Comparison of ENCODE assay signal across 18 cellular contexts in the genomic region with DNA sequence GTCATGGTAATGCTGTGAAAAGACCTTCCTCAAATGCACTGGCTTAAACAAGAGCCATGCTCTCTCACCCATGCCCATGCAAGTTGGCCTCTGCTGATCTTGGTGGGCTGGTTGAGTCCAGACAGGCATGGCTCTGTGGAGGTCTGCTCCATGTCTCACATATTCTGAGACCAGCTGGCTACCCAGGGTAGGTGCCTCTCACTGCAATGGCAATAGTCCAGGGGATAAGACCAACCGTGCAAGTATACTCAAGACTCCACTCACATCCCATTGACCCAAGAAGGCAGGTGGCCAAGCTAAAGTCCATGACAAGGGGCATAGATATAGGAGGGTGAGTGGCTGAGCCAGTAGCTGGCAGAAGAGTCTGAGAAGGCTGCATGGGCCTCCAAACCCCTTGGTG. TPM values are rescaled to one million over a fixed set of nuclear protein-coding genes. Genes with fewer than 3 reads are reported as not detected.
DNase-seq lines count a peak whose midpoint lies in the region; ATAC-seq and TF ChIP-seq lines count a peak whose summit lies in the region.
"Had no signal": no experiment of that assay in that cellular context is flagged by ENCODE, and none has a peak within 500 bp of the region (broad histone marks: within the 10 kb centered on the region; RNA-seq: fewer than 3 reads in every experiment).

No MANE protein-coding gene starts in this region.

- H3K4me1 Mint-ChIP-seq in natural killer cell treated with Interleukin-12 subunit alpha and Interleukin-12 subunit beta and Interleukin-15 and Interleukin-18, amount 100 ng/mL, for 72 hours (ENCODE audit: low read depth in 2 of 2), result no peaks in the 10 kb centered on the region
- H3K4me1 Mint-ChIP-seq in osteocyte (ENCODE audit: unreplicated experiment), result no peaks in the 10 kb centered on the region
- no peaks in the 10 kb centered on the region for H3K4me1 Mint-ChIP-seq in stimulated activated effector memory CD8-positive, alpha-beta T cell treated with anti-CD3 and anti-CD28 coated beads, Interleukin-12 subunit alpha, Interleukin-12 subunit beta, amount 100 ng/mL, for 72 hours
- no peaks in the 10 kb centered on the region for H3K4me1 Mint-ChIP-seq in activated T-cell treated with anti-CD3 and anti-CD28 coated beads, Interleukin-2, amount 50 U/mL, for 24 hours (ENCODE audit: low read depth)

- POLR2A ChIA-PET in GM10248 (lab: Yijun Ruan, JAX), result no interaction called here

- peaks cover 65 to 76% of the 10 kb centered on the region in 2 donors for H3K27me3 Mint-ChIP-seq in natural killer cell treated with Interleukin-12 subunit alpha and Interleukin-12 subunit beta and Interleukin-15 and Interleukin-18, amount 100 ng/mL, for 72 hours
- peaks cover 37% of the 10 kb centered on the region for H3K27me3 Mint-ChIP-seq in osteocyte (ENCODE audit: unreplicated experiment)
- H3K27me3 Mint-ChIP-seq in activated T-cell treated with anti-CD3 and anti-CD28 coated beads, Interleukin-2, amount 50 U/mL, for 24 hours, result peaks cover 82% of the 10 kb centered on the region

- peaks cover 17% of the 10 kb centered on the region for H3K36me3 Mint-ChIP-seq in natural killer cell treated with Interleukin-12 subunit alpha and Interleukin-12 subunit beta and Interleukin-15 and Interleukin-18, amount 100 ng/mL, for 72 hours
- H3K36me3 Mint-ChIP-seq in osteocyte (ENCODE audit: unreplicated experiment), result no peaks in the 10 kb centered on the region
- no peaks in the 10 kb centered on the region for H3K36me3 Mint-ChIP-seq in stimulated activated effector memory CD8-positive, alpha-beta T cell treated with anti-CD3 and anti-CD28 coated beads, Interleukin-12 subunit alpha, Interleukin-12 subunit beta, amount 100 ng/mL, for 72 hours
- H3K36me3 Mint-ChIP-seq in activated T-cell treated with anti-CD3 and anti-CD28 coated beads, Interleukin-2, amount 50 U/mL, for 24 hours (ENCODE audit: low read depth), result no peaks in the 10 kb centered on the region
- H3K36me3 Mint-ChIP-seq: CD8-positive, alpha-beta T cell had no signal

- ATAC-seq in natural killer cell treated with Interleukin-12 subunit alpha and Interleukin-12 subunit beta and Interleukin-15 and Interleukin-18, amount 100 ng/mL, for 72 hours, result peak; percentile 6 to 31
- ATAC-seq in stimulated activated effector memory CD8-positive, alpha-beta T cell treated with anti-CD3 and anti-CD28 coated beads, Interleukin-12 subunit alpha, Interleukin-12 subunit beta, amount 100 ng/mL, for 72 hours, result peak; percentile 11
- ATAC-seq in GM21825 (IDR thresholded peaks at IDR 0.05; ENCODE audit: unreplicated experiment) (no peak), HG03565 (IDR thresholded peaks at IDR 0.05; ENCODE audit: unreplicated experiment) (no peak)
- ATAC-seq: A549; CD8-positive, alpha-beta T cell; GM12878 had no signal

- TF ChIP-seq CTCF in GM10248 (IDR thresholded peaks at IDR 0.05; ENCODE audit: control extremely low read depth, extremely low read depth, low read depth, missing control alignments) (no peak), osteocyte (IDR thresholded peaks at IDR 0.05) (no peak)

- H3K4me3 Mint-ChIP-seq in natural killer cell treated with Interleukin-12 subunit alpha and Interleukin-12 subunit beta and Interleukin-15 and Interleukin-18, amount 100 ng/mL, for 72 hours, result no peak overlapping the region
- H3K4me3 Mint-ChIP-seq in osteocyte (ENCODE audit: unreplicated experiment), result no peak overlapping the region
- H3K4me3 Mint-ChIP-seq in stimulated activated effector memory CD8-positive, alpha-beta T cell treated with anti-CD3 and anti-CD28 coated beads, Interleukin-12 subunit alpha, Interleukin-12 subunit beta, amount 100 ng/mL, for 72 hours, result no peak overlapping the region
- H3K4me3 Mint-ChIP-seq in activated T-cell treated with anti-CD3 and anti-CD28 coated beads, Interleukin-2, amount 50 U/mL, for 24 hours, result no peak overlapping the region
- H3K4me3 Mint-ChIP-seq: B cell; CD4-positive, alpha-beta T cell; CD8-positive, alpha-beta T cell had no signal

- DNase-seq in GM10248 (ENCODE audit: extremely low spot score) (peak; percentile 3), osteocyte (ENCODE audit: extremely low spot score, unreplicated experiment) (peak; percentile 75)
- DNase-seq in natural killer cell treated with Interleukin-12 subunit alpha and Interleukin-12 subunit beta and Interleukin-15 and Interleukin-18, amount 100 ng/mL, for 72 hours (ENCODE audit: low spot score), result no peak
- no peak for DNase-seq in stimulated activated effector memory CD8-positive, alpha-beta T cell treated with anti-CD3 and anti-CD28 coated beads, Interleukin-12 subunit alpha, Interleukin-12 subunit beta, amount 100 ng/mL, for 72 hours (ENCODE audit: low spot score in 2 of 2)
- DNase-seq in activated T-cell treated with anti-CD3 and anti-CD28 coated beads, Interleukin-2, amount 50 U/mL, for 24 hours, result no peak
- DNase-seq: AML-193; Caco-2; Calu3; CD4-positive, alpha-beta T cell; CD8-positive, alpha-beta T cell; DMS79 treated with DMSO at 0.1 percent for 48 hours; GF-D8 had no signal

- H3K27ac Mint-ChIP-seq in natural killer cell treated with Interleukin-12 subunit alpha and Interleukin-12 subunit beta and Interleukin-15 and Interleukin-18, amount 100 ng/mL, for 72 hours, result no peak overlapping the region
- H3K27ac Mint-ChIP-seq in osteocyte (ENCODE audit: unreplicated experiment), result no peak overlapping the region
- H3K27ac Mint-ChIP-seq in stimulated activated effector memory CD8-positive, alpha-beta T cell treated with anti-CD3 and anti-CD28 coated beads, Interleukin-12 subunit alpha, Interleukin-12 subunit beta, amount 100 ng/mL, for 72 hours, result no peak overlapping the region
- H3K27ac Mint-ChIP-seq in activated T-cell treated with anti-CD3 and anti-CD28 coated beads, Interleukin-2, amount 50 U/mL, for 24 hours, result no peak overlapping the region
- H3K27ac Mint-ChIP-seq: CD4-positive, alpha-beta T cell; CD8-positive, alpha-beta T cell had no signal

- H3K9me3 Mint-ChIP-seq in natural killer cell treated with Interleukin-12 subunit alpha and Interleukin-12 subunit beta and Interleukin-15 and Interleukin-18, amount 100 ng/mL, for 72 hours, result no peaks in the 10 kb centered on the region
- peaks cover 9% of the 10 kb centered on the region for H3K9me3 Mint-ChIP-seq in osteocyte (ENCODE audit: unreplicated experiment)
- H3K9me3 Mint-ChIP-seq in stimulated activated effector memory CD8-positive, alpha-beta T cell treated with anti-CD3 and anti-CD28 coated beads, Interleukin-12 subunit alpha, Interleukin-12 subunit beta, amount 100 ng/mL, for 72 hours, result peaks cover 15% of the 10 kb centered on the region
- peaks cover 15% of the 10 kb centered on the region for H3K9me3 Mint-ChIP-seq in activated T-cell treated with anti-CD3 and anti-CD28 coated beads, Interleukin-2, amount 50 U/mL, for 24 hours

- CTCF ChIA-PET in GM10248 (lab: Yijun Ruan, JAX), result no interaction called here

RNA-seq across cellular contexts. Expression of a gene that starts 14.2 kb away (rescaled TPM):
- total RNA-seq in natural killer cell treated with Interleukin-12 subunit alpha and Interleukin-12 subunit beta and Interleukin-15 and Interleukin-18, amount 100 ng/mL, for 72 hours, result not detected
- 0.59 and 0.63 TPM in 2 replicates for total RNA-seq in osteocyte
- total RNA-seq: A172; B cell; Calu3; CD4-positive, alpha-beta T cell; CD8-positive, alpha-beta T cell; GM12878 had no signal

Comparison
In these comparisons a context has a peak if more than half of its experiments do, and no peak if none do; other contexts are left out.
1. DNase-seq: peak in GM10248 (single experiment) and osteocyte (single experiment); none in natural killer cell treated with Interleukin-12 subunit alpha and Interleukin-12 subunit beta and Interleukin-15 and Interleukin-18, amount 100 ng/mL, for 72 hours (single experiment), stimulated activated effector memory CD8-positive, alpha-beta T cell treated with anti-CD3 and anti-CD28 coated beads, Interleukin-12 subunit alpha, Interleukin-12 subunit beta, amount 100 ng/mL, for 72 hours (0 of 2) and activated T-cell treated with anti-CD3 and anti-CD28 coated beads, Interleukin-2, amount 50 U/mL, for 24 hours (single experiment).
2. ATAC-seq: peak in natural killer cell treated with Interleukin-12 subunit alpha and Interleukin-12 subunit beta and Interleukin-15 and Interleukin-18, amount 100 ng/mL, for 72 hours (2 of 2) and stimulated activated effector memory CD8-positive, alpha-beta T cell treated with anti-CD3 and anti-CD28 coated beads, Interleukin-12 subunit alpha, Interleukin-12 subunit beta, amount 100 ng/mL, for 72 hours (single experiment); none in GM21825 (single experiment) and HG03565 (single experiment).